8 cellular contexts compared by ENCODE assay signal in genomic region chr11:62337682-62338181, GRCh38. TPM values are rescaled to one million over a fixed set of nuclear protein-coding genes. Genes with fewer than 3 reads are reported as not detected.
DNase-seq lines count a peak whose midpoint lies in the region; ATAC-seq and TF ChIP-seq lines count a peak whose summit lies in the region.

No MANE protein-coding gene starts in this region.

- no peak overlapping the region for H3K27ac Mint-ChIP-seq in neural progenitor cell

- no peaks in the 10 kb centered on the region for H4K20me1 ChIP-seq in DOHH2 (ENCODE audit: control insufficient read depth, insufficient read depth, low read depth, low read length)
- H4K20me1 ChIP-seq in neural progenitor cell (ENCODE audit: low read depth), result peaks cover 9% of the 10 kb centered on the region

- H3K4me1 Mint-ChIP-seq in neural progenitor cell, result peaks cover 29% of the 10 kb centered on the region

- ATAC-seq in GM21619 (IDR thresholded peaks at IDR 0.05; ENCODE audit: unreplicated experiment), result no peak

- H3K36me3 Mint-ChIP-seq in neural progenitor cell, result peaks cover 10% of the 10 kb centered on the region

- peak overlapping the region; percentile 93 for H3K4me3 Mint-ChIP-seq in neural progenitor cell

- H3K4me1 ChIP-seq in DOHH2 (ENCODE audit: control insufficient read depth, low read length), result peaks cover 6% of the 10 kb centered on the region
- peaks cover 8% of the 10 kb centered on the region for H3K4me1 ChIP-seq in neural progenitor cell

- H3F3A ChIP-seq in DOHH2 (ENCODE audit: control insufficient read depth, insufficient read depth) (no peaks in the 10 kb centered on the region; the same call in 1 of the 2 replicates), neural progenitor cell (ENCODE audit: low read depth) (no peaks in the 10 kb centered on the region)

- no peaks in the 10 kb centered on the region for H3K79me2 ChIP-seq in DOHH2 (ENCODE audit: control insufficient read depth, low read length)
- no peaks in the 10 kb centered on the region for H3K79me2 ChIP-seq in neural progenitor cell (ENCODE audit: low read depth)

- no peaks in the 10 kb centered on the region for H3K9me3 Mint-ChIP-seq in neural progenitor cell

- H3K27ac ChIP-seq in DOHH2 (ENCODE audit: low read depth, low read length) (no peak overlapping the region), neural progenitor cell (no peak overlapping the region)

- H3K9ac ChIP-seq in neural progenitor cell, result peak overlapping the region; percentile 40

- peaks cover 44% of the 10 kb centered on the region for H3K27me3 ChIP-seq in DOHH2 (ENCODE audit: control insufficient read depth, low read length)
- H3K27me3 ChIP-seq in neural progenitor cell, result peaks cover 13% of the 10 kb centered on the region

- H3K9me2 ChIP-seq in DOHH2 (replicated peaks; ENCODE audit: control insufficient read depth, low read length), result no peaks in the 10 kb centered on the region

- H2AFZ ChIP-seq in neural progenitor cell (replicated peaks), result peak overlapping the region; percentile 95

- H3K27me3 Mint-ChIP-seq in neural progenitor cell (ENCODE audit: insufficient read depth, low read depth), result peaks cover 15% of the 10 kb centered on the region

- TF ChIP-seq CTCF in DOHH2 (IDR thresholded peaks at IDR 0.05; ENCODE audit: low read depth, low read length, poor library complexity, severe bottlenecking) (no peak), fibroblast of pulmonary artery (IDR thresholded peaks at IDR 0.05; ENCODE audit: low read length, missing control alignments) (no peak), neural progenitor cell (IDR thresholded peaks at IDR 0.05) (no peak)

- no peaks in the 10 kb centered on the region for H3K9me3 ChIP-seq in DOHH2 (ENCODE audit: control insufficient read depth, insufficient read depth, low read length)
- H3K9me3 ChIP-seq in neural progenitor cell (ENCODE audit: low read depth), result no peaks in the 10 kb centered on the region

- H3K36me3 ChIP-seq in DOHH2 (ENCODE audit: control insufficient read depth, low read length), result no peaks in the 10 kb centered on the region
- no peaks in the 10 kb centered on the region for H3K36me3 ChIP-seq in neural progenitor cell

- H3K4me3 ChIP-seq in DOHH2 (ENCODE audit: low read length), result peak overlapping the region; percentile 60
- H3K4me3 ChIP-seq in fibroblast of pulmonary artery (replicated peaks; ENCODE audit: low read depth, low read length), result peak overlapping the region; percentile 59
- H3K4me3 ChIP-seq in neural progenitor cell, result peak overlapping the region; percentile 68

- peak; percentile 6 for DNase-seq in HT1080 (ENCODE audit: low read depth)
- DNase-seq in activated CD4-positive, alpha-beta T cell treated with anti-CD3 and anti-CD28 coated beads, Interleukin-2, amount 50 U/mL, for 4 hours, result peak; percentile 2 to 11
- DNase-seq in fibroblast of pulmonary artery (ENCODE audit: low read depth), result peak; percentile 2
- peak; percentile 58 for DNase-seq in neural progenitor cell (ENCODE audit: low spot score)
- no peak for DNase-seq in CD1c-positive myeloid dendritic cell (ENCODE audit: extremely low spot score)
- no peak for DNase-seq in HuH-7.5 (ENCODE audit: low spot score)

- H3K4me2 ChIP-seq in DOHH2 (ENCODE audit: low read length), result peak overlapping the region; percentile 48
- peak overlapping the region; percentile 85 for H3K4me2 ChIP-seq in neural progenitor cell

RNA-seq across cellular contexts. Expression of gene ASRGL1, which starts 0.5 kb away (rescaled TPM):
- 12.2 and 13.6 TPM in 2 replicates for total RNA-seq in HT1080 (2014; rRNA removed; shearing (Covaris generic))
- 2.0 and 6.5 TPM in 2 replicates for polyA plus RNA-seq in HT1080 (2015; cell fraction: cytosol; rRNA removed)
- 1.3 and 1.9 TPM in 2 replicates for polyA plus RNA-seq in HT1080 (2015; cell fraction: nucleus; rRNA removed)
- total RNA-seq in neural progenitor cell (ENCODE audit: low replicate concordance), result 44.5 and 56.8 TPM in 2 replicates

RNA-seq across cellular contexts. Expression of gene SCGB1D4, which starts 38.9 kb away (rescaled TPM):
- not detected in 2 replicates for total RNA-seq in HT1080 (2014; rRNA removed; shearing (Covaris generic))
- not detected in 2 replicates for polyA plus RNA-seq in HT1080 (2015; cell fraction: cytosol; rRNA removed)
- not detected in 2 replicates for polyA plus RNA-seq in HT1080 (2015; cell fraction: nucleus; rRNA removed)
- total RNA-seq in neural progenitor cell (ENCODE audit: low replicate concordance), result not detected in 2 replicates

Comparison
In these comparisons a context has a peak if more than half of its experiments do, and no peak if none do; other contexts are left out.
1. DNase-seq: peak in HT1080 (single experiment), activated CD4-positive, alpha-beta T cell treated with anti-CD3 and anti-CD28 coated beads, Interleukin-2, amount 50 U/mL, for 4 hours (2 of 2), fibroblast of pulmonary artery (single experiment) and neural progenitor cell (single experiment); none in CD1c-positive myeloid dendritic cell (single experiment) and HuH-7.5 (single experiment).
2. Peak in every context shown above with its lines, with median percentiles within 50 percentile points of each other: H3K4me3 ChIP-seq.